Comparison of ENCODE assay signal across 8 cellular contexts in genomic region chr13:29508130-29508873, GRCh38.
DNase-seq lines count a peak whose midpoint lies in the region; ATAC-seq and TF ChIP-seq lines count a peak whose summit lies in the region.

No MANE protein-coding gene starts in this region.

- H3K36me3 ChIP-seq in adrenal gland (replicated peaks in 1 of 2): no peaks in the 10 kb centered on the region
- no peaks in the 10 kb centered on the region for H3K36me3 ChIP-seq in rectal smooth muscle tissue (ENCODE audit: control insufficient read depth, insufficient read depth, low read length)

- no peaks in the 10 kb centered on the region for H3K9me3 ChIP-seq in adrenal gland (replicated peaks in 1 of 3)

- TF ChIP-seq POLR2A in adrenal gland (IDR thresholded peaks at IDR 0.05): no peak

- peak overlapping the region; percentile 11 for H3K9ac ChIP-seq in rectal smooth muscle tissue (ENCODE audit: low read length)

- DNase-seq in DMS53 treated with DMSO at 0.1 percent for 48 hours (lab: John Stamatoyannopoulos, UW; ENCODE audit: unreplicated experiment): peak; percentile 66
- DNase-seq in NCI-H1092 treated with DMSO at 0.1 percent for 48 hours (lab: John Stamatoyannopoulos, UW): peak; percentile 80
- DNase-seq in T follicular helper cell (ENCODE audit: low read depth): peak; percentile 52
- peak; percentile 72 to 95 (median 87) for DNase-seq in adrenal gland
- DNase-seq in left cardiac atrium: peak; percentile 87

- ATAC-seq in GM21723 (IDR thresholded peaks at IDR 0.05; ENCODE audit: unreplicated experiment) (peak; percentile 87), left cardiac atrium (peak; percentile 84 to 89), HG02884 (IDR thresholded peaks at IDR 0.05; ENCODE audit: unreplicated experiment) (no peak)

- H3K27ac ChIP-seq in adrenal gland (no peak overlapping the region), rectal smooth muscle tissue (ENCODE audit: low read depth, low read length) (peak overlapping the region; percentile 6)

- H3K27me3 ChIP-seq in adrenal gland (peaks cover 15% of the 10 kb centered on the region), rectal smooth muscle tissue (ENCODE audit: control insufficient read depth, insufficient read depth, low read length) (peaks cover 5% of the 10 kb centered on the region)

- H3K4me1 ChIP-seq in adrenal gland (replicated peaks in 1 of 2): peaks cover 0 to 4% of the 10 kb centered on the region in 2 donors
- H3K4me1 ChIP-seq in rectal smooth muscle tissue (ENCODE audit: control insufficient read depth, insufficient read depth, low read length): peaks cover 14% of the 10 kb centered on the region

- H3K4me3 ChIP-seq in adrenal gland: no peak overlapping the region
- no peak overlapping the region for H3K4me3 ChIP-seq in rectal smooth muscle tissue (ENCODE audit: low read length)

- 29 to 45% (median 33%) methylated on average over 16 of the region's 16 CpGs for WGBS in adrenal gland, 4 donors

- peak; percentile 92 to 99 (median 94) for TF ChIP-seq CTCF in adrenal gland (IDR thresholded peaks at IDR 0.05)

- intact Hi-C loops in adrenal gland (cut with DNase I) (loop anchor here in 1 of 2 donors (5.0 kb wide), 2 partner anchors 199 to 609 kb away; no protein-coding TSS in a partner anchor), left cardiac atrium (cut with DNase I) (loop anchor here (2.0 to 10.0 kb wide), 4 partner anchors 199 to 604 kb away; no protein-coding TSS in a partner anchor)
